In the genomic region with DNA sequence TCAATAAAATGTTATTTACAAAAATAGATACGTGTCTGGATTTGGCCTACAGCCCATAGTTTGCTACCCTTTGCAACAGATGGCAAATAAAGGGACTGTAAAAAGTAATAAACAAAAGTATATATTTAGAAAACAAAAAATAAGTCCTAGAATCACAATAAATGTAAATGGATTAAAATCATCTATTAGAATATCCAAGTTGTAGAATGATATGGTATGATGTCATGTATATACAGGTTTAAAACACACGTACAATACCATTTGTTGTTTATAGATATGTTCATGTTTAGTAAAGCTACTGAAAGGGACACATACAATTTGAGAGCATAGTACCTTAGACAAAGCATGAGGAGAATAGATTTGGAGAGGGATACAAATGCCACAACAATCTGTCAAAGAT, we compare ENCODE assay signal across 29 cellular contexts.
"Had no signal": no experiment of that assay in that cellular context is flagged by ENCODE, and none has a peak within 500 bp of the region (broad histone marks: within the 10 kb centered on the region; RNA-seq: fewer than 3 reads in every experiment).

No MANE protein-coding gene starts in this region.

- H3K27ac ChIP-seq: stomach, suprapubic skin, testis, thoracic aorta, thyroid gland, tibial artery, tibial nerve, transverse colon, upper lobe of left lung, upper lobe of right lung, uterus, vagina had no signal

- H3K36me3 Mint-ChIP-seq: stimulated activated effector memory CD8-positive, alpha-beta T cell treated with anti-CD3 and anti-CD28 coated beads, Interleukin-12 subunit alpha, Interleukin-12 subunit beta, amount 100 ng/mL, for 72 hours; stimulated activated memory B cell treated with anti-CD40 and anti-IgM and Interleukin-4, amounts not matched to agents 10 μg/mL and 1 μg/mL and 100 μg/mL, for 72 hours; stimulated activated naive B cell treated with anti-CD40 and anti-IgM and Interleukin-4, amounts not matched to agents 10 μg/mL and 1 μg/mL and 100 μg/mL, for 72 hours had no signal

- H3K4me1 ChIP-seq: stomach, suprapubic skin, testis, tibial artery, transverse colon, upper lobe of left lung, upper lobe of right lung, uterus, vagina had no signal

- DNase-seq: stimulated activated CD4-positive, alpha-beta T cell treated with anti-CD3 and anti-CD28 coated beads, Interleukin-2, amount 100 ng/mL, for 48 hours; stimulated activated CD4-positive, alpha-beta T cell treated with anti-CD3 and anti-CD28 coated beads, Interleukin-4, amount 100 ng/mL, for 1 hour; stimulated activated CD4-positive, alpha-beta T cell treated with anti-CD3 and anti-CD28 coated beads, Interleukin-4, amount 100 ng/mL, for 24 hours; stimulated activated CD4-positive, alpha-beta T cell treated with anti-CD3 and anti-CD28 coated beads, Interleukin-4, amount 100 ng/mL, for 4 hours; stimulated activated CD8-positive, alpha-beta memory T cell treated with anti-CD3 and anti-CD28 coated beads, Interleukin-4, amount 100 ng/mL, for 48 hours; stimulated activated naive B cell treated with anti-CD40 and anti-IgM and Interleukin-4, amounts not matched to agents 10 μg/mL and 1 μg/mL and 100 μg/mL, for 72 hours; stimulated activated naive CD4-positive, alpha-beta T cell; stimulated activated naive CD4-positive, alpha-beta T cell treated with Interleukin-2 at 50 U/mL for 16 hours; stimulated activated naive CD8-positive, alpha-beta T cell treated with anti-CD3 and anti-CD28 coated beads, Interleukin-15, amount 100 ng/mL, for 72 hours; stimulated activated naive CD8-positive, alpha-beta T cell treated with anti-CD3 and anti-CD28 coated beads, Interleukin-15, Interleukin-2, amounts not matched to agents 100 U/mL and 50 U/mL, for 24 hours; stomach; substantia nigra; testis; thyroid gland; tibial artery; transverse colon; trophoblast cell; upper lobe of left lung; upper lobe of right lung; uterus had no signal

- H3K36me3 ChIP-seq: stomach, suprapubic skin, thoracic aorta, thyroid gland, tibial artery, tibial nerve, transverse colon, upper lobe of left lung, upper lobe of right lung, uterus, vagina had no signal

- ATAC-seq: stimulated activated effector memory CD8-positive, alpha-beta T cell treated with anti-CD3 and anti-CD28 coated beads, Interleukin-12 subunit alpha, Interleukin-12 subunit beta, amount 100 ng/mL, for 72 hours; stimulated activated memory B cell treated with anti-CD40 and anti-IgM and Interleukin-4, amounts not matched to agents 10 μg/mL and 1 μg/mL and 100 μg/mL, for 72 hours; stimulated activated naive B cell treated with anti-CD40 and anti-IgM and Interleukin-4, amounts not matched to agents 10 μg/mL and 1 μg/mL and 100 μg/mL, for 72 hours; stimulated activated naive CD8-positive, alpha-beta T cell treated with anti-CD3 and anti-CD28 coated beads, Interleukin-15, amount 100 ng/mL, for 72 hours; stimulated activated naive CD8-positive, alpha-beta T cell treated with anti-CD3 and anti-CD28 coated beads, Interleukin-15, Interleukin-2, amounts not matched to agents 100 U/mL and 50 U/mL, for 24 hours; upper lobe of right lung had no signal

- H3K4me1 Mint-ChIP-seq: stimulated activated memory B cell treated with anti-CD40 and anti-IgM and Interleukin-4, amounts not matched to agents 10 μg/mL and 1 μg/mL and 100 μg/mL, for 72 hours; stimulated activated naive B cell treated with anti-CD40 and anti-IgM and Interleukin-4, amounts not matched to agents 10 μg/mL and 1 μg/mL and 100 μg/mL, for 72 hours had no signal

- H3K27me3 Mint-ChIP-seq: stimulated activated memory B cell treated with anti-CD40 and anti-IgM and Interleukin-4, amounts not matched to agents 10 μg/mL and 1 μg/mL and 100 μg/mL, for 72 hours; stimulated activated naive B cell treated with anti-CD40 and anti-IgM and Interleukin-4, amounts not matched to agents 10 μg/mL and 1 μg/mL and 100 μg/mL, for 72 hours; stimulated activated naive CD8-positive, alpha-beta T cell treated with anti-CD3 and anti-CD28 coated beads, Interleukin-15, amount 100 ng/mL, for 72 hours; stimulated activated naive CD8-positive, alpha-beta T cell treated with anti-CD3 and anti-CD28 coated beads, Interleukin-15, Interleukin-2, amounts not matched to agents 100 ng/mL and 50 ng/mL, for 24 hours; type B pancreatic cell had no signal

- H3K4me3 Mint-ChIP-seq: stimulated activated effector memory CD8-positive, alpha-beta T cell treated with anti-CD3 and anti-CD28 coated beads, Interleukin-12 subunit alpha, Interleukin-12 subunit beta, amount 100 ng/mL, for 72 hours; stimulated activated memory B cell treated with anti-CD40 and anti-IgM and Interleukin-4, amounts not matched to agents 10 μg/mL and 1 μg/mL and 100 μg/mL, for 72 hours; stimulated activated naive B cell treated with anti-CD40 and anti-IgM and Interleukin-4, amounts not matched to agents 10 μg/mL and 1 μg/mL and 100 μg/mL, for 72 hours; stimulated activated naive CD8-positive, alpha-beta T cell treated with anti-CD3 and anti-CD28 coated beads, Interleukin-15, amount 100 ng/mL, for 72 hours; stimulated activated naive CD8-positive, alpha-beta T cell treated with anti-CD3 and anti-CD28 coated beads, Interleukin-15, Interleukin-2, amounts not matched to agents 100 ng/mL and 50 ng/mL, for 24 hours; type B pancreatic cell had no signal

- H3K9me3 ChIP-seq: suprapubic skin, testis, thyroid gland, upper lobe of right lung, vagina had no signal

- FAIRE-seq: urothelium cell line had no signal

- H3K27ac Mint-ChIP-seq: stimulated activated effector memory CD8-positive, alpha-beta T cell treated with anti-CD3 and anti-CD28 coated beads, Interleukin-12 subunit alpha, Interleukin-12 subunit beta, amount 100 ng/mL, for 72 hours; stimulated activated memory B cell treated with anti-CD40 and anti-IgM and Interleukin-4, amounts not matched to agents 10 μg/mL and 1 μg/mL and 100 μg/mL, for 72 hours; stimulated activated naive B cell treated with anti-CD40 and anti-IgM and Interleukin-4, amounts not matched to agents 10 μg/mL and 1 μg/mL and 100 μg/mL, for 72 hours; stimulated activated naive CD8-positive, alpha-beta T cell treated with anti-CD3 and anti-CD28 coated beads, Interleukin-15, amount 100 ng/mL, for 72 hours; stimulated activated naive CD8-positive, alpha-beta T cell treated with anti-CD3 and anti-CD28 coated beads, Interleukin-15, Interleukin-2, amounts not matched to agents 100 ng/mL and 50 ng/mL, for 24 hours; type B pancreatic cell had no signal

- H3K27me3 ChIP-seq: stomach, suprapubic skin, testis, thyroid gland, tibial artery, tibial nerve, transverse colon, upper lobe of left lung, upper lobe of right lung, uterus, vagina had no signal

- H3K4me3 ChIP-seq: stomach, suprapubic skin, testis, thoracic aorta, thyroid gland, tibial artery, tibial nerve, transverse colon, upper lobe of left lung, upper lobe of right lung, uterus, vagina had no signal
